16 cellular contexts compared by ENCODE assay signal in the genomic region with DNA sequence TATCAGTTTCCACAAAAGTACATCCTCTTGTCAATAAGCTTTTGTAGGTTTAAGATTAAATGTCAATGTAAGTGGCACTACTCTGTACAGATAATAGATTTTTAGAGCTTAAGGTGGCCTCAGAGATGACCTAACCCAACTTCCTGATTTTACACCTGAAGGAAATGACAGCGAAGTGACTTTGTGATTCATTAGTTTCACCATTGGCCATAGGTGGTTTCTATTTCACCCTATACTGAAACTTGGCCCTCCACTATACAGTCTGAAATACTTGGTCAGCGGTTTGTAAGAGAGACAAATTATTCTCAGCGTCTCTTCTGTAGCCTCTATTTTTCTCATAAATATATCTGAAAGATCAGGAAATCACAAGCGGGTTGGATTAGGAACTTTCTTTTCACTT.
DNase-seq lines count a peak whose midpoint lies in the region; ATAC-seq and TF ChIP-seq lines count a peak whose summit lies in the region.
"Had no signal": no experiment of that assay in that cellular context is flagged by ENCODE, and none has a peak within 500 bp of the region (broad histone marks: within the 10 kb centered on the region; RNA-seq: fewer than 3 reads in every experiment).

No MANE protein-coding gene starts in this region.

- no peak overlapping the region for H3K27ac ChIP-seq in neuronal stem cell (replicated peaks; ENCODE audit: low read length)
- H3K27ac ChIP-seq in ascending aorta, result no peak overlapping the region

- no peak overlapping the region for H4K91ac ChIP-seq in neuronal stem cell (ENCODE audit: low read depth, low read length, poor library complexity)

- H3K14ac ChIP-seq in neuronal stem cell (ENCODE audit: low read length), result no peak overlapping the region

- no peak overlapping the region for H2BK15ac ChIP-seq in neuronal stem cell (ENCODE audit: low read length)

- no peak overlapping the region for H2BK120ac ChIP-seq in neuronal stem cell (ENCODE audit: low read depth, low read length)

- H3K4me1 ChIP-seq in neuronal stem cell (ENCODE audit: control insufficient read depth in 2 of 2, insufficient read depth in 1 of 2, low read depth in 1 of 2, low read length in 2 of 2) (no peaks in the 10 kb centered on the region), ascending aorta (no peaks in the 10 kb centered on the region)

- H3K9ac ChIP-seq in neuronal stem cell (ENCODE audit: low read depth, low read length, poor library complexity), result no peak overlapping the region

- peak; percentile 97 for ATAC-seq in GM18870 (IDR thresholded peaks at IDR 0.05; ENCODE audit: unreplicated experiment)
- ATAC-seq in GM21529 (IDR thresholded peaks at IDR 0.05; ENCODE audit: unreplicated experiment), result peak; percentile 93
- peak; percentile 90 for ATAC-seq in HG03066 (IDR thresholded peaks at IDR 0.05; ENCODE audit: low read depth, unreplicated experiment)
- ATAC-seq: esophagus mucosa, HCT116 had no signal

- no peak overlapping the region for H3K4ac ChIP-seq in neuronal stem cell (ENCODE audit: low read length)

- TF ChIP-seq CTCF in ascending aorta (IDR thresholded peaks at IDR 0.05), result no peak

- no peak overlapping the region for H2AFZ ChIP-seq in neuronal stem cell (ENCODE audit: low read length)

- no peak overlapping the region for H3K23ac ChIP-seq in neuronal stem cell (ENCODE audit: low read depth, low read length, poor library complexity)

- intact Hi-C loops in ascending aorta (cut with DNase I), result no loop called here

- no peak overlapping the region for H4K8ac ChIP-seq in neuronal stem cell (ENCODE audit: low read depth, low read length)

- H2BK12ac ChIP-seq in neuronal stem cell (ENCODE audit: low read length), result no peak overlapping the region

- WGBS in neuronal stem cell (ENCODE audit: extremely low coverage in 2 of 2, insufficient read length in 2 of 2, insufficient replicate concordance in 1 of 2), 2 donors, result no CpG with 5 or more reads among the region's 4 CpGs

- H2BK5ac ChIP-seq in neuronal stem cell (ENCODE audit: low read length), result no peak overlapping the region

- H3K4me2 ChIP-seq in neuronal stem cell (ENCODE audit: insufficient read depth, low read length, poor library complexity, severe bottlenecking), result no peak overlapping the region

- H3K9me3 ChIP-seq in neuronal stem cell (replicated peaks in 1 of 2; ENCODE audit: control insufficient read depth in 2 of 2, insufficient read depth in 1 of 2, low read depth in 1 of 2, low read length in 2 of 2) (no peaks in the 10 kb centered on the region), ascending aorta (no peaks in the 10 kb centered on the region)

- H3K27me3 ChIP-seq in neuronal stem cell (ENCODE audit: control insufficient read depth in 3 of 3, insufficient read depth in 3 of 3, low read depth in 1 of 3, low read length in 3 of 3) (no peaks in the 10 kb centered on the region), ascending aorta (no peaks in the 10 kb centered on the region)

- H3K4me3 ChIP-seq in neuronal stem cell (ENCODE audit: low read length in 2 of 2), result no peak overlapping the region
- H3K4me3 ChIP-seq in ascending aorta, result no peak overlapping the region

- no peak overlapping the region for H3K18ac ChIP-seq in neuronal stem cell (ENCODE audit: low read length)

- H2AK5ac ChIP-seq in neuronal stem cell (ENCODE audit: low read depth, low read length), result no peak overlapping the region

- no peaks in the 10 kb centered on the region for H3K79me1 ChIP-seq in neuronal stem cell (ENCODE audit: low read depth, low read length)

- H3K36me3 ChIP-seq in neuronal stem cell (replicated peaks in 1 of 2; ENCODE audit: control insufficient read depth in 2 of 2, insufficient read depth in 2 of 2, low read length in 2 of 2), result no peaks in the 10 kb centered on the region
- no peaks in the 10 kb centered on the region for H3K36me3 ChIP-seq in ascending aorta

- peak; percentile 45 for DNase-seq in RPMI8226
- DNase-seq in neuronal stem cell (ENCODE audit: low spot score), result no peak
- no peak for DNase-seq in NCI-H69 (lab: John Stamatoyannopoulos, UW)
- DNase-seq in NAMALWA (ENCODE audit: low spot score), result no peak
- DNase-seq in ascending aorta (ENCODE audit: low spot score in 2 of 2), result no peak
- DNase-seq: activated CD4-positive, alpha-beta memory T cell treated with anti-CD3 and anti-CD28 coated beads for 36 hours; activated naive CD4-positive, alpha-beta T cell treated with Interleukin-2 at 50 U/mL for 16 hours; GF-D8; NCI-H2107; occipital lobe; stimulated activated CD4-positive, alpha-beta T cell treated with anti-CD3 and anti-CD28 coated beads, Interleukin-15, amount 100 ng/mL, for 24 hours had no signal
